Comparison of ENCODE assay signal across 16 cellular contexts in genomic region chr3:103949690-103950089, GRCh38.
DNase-seq lines count a peak whose midpoint lies in the region; ATAC-seq and TF ChIP-seq lines count a peak whose summit lies in the region.
"Had no signal": no experiment of that assay in that cellular context is flagged by ENCODE, and none has a peak within 500 bp of the region (broad histone marks: within the 10 kb centered on the region; RNA-seq: fewer than 3 reads in every experiment).

No MANE protein-coding gene starts in this region.

- H3K4me1 ChIP-seq in foreskin keratinocyte, result no peaks in the 10 kb centered on the region
- H3K4me1 ChIP-seq: BE2C, Peyer's patch, SJCRH30 had no signal

- TF ChIP-seq CTCF in foreskin keratinocyte (conservative IDR thresholded peaks at IDR 0.05) (no peak), progenitor cell of endocrine pancreas (IDR thresholded peaks at IDR 0.05; ENCODE audit: unreplicated experiment) (no peak)

- no peaks in the 10 kb centered on the region for H3K9me3 Mint-ChIP-seq in progenitor cell of endocrine pancreas (ENCODE audit: low read depth)

- no peaks in the 10 kb centered on the region for H3K27me3 ChIP-seq in foreskin keratinocyte
- H3K27me3 ChIP-seq: BE2C, Peyer's patch, SJCRH30 had no signal

- ATAC-seq in foreskin keratinocyte, result peak; percentile 38

- no peak overlapping the region for H3K27ac ChIP-seq in foreskin keratinocyte
- H3K27ac ChIP-seq: Peyer's patch, SJCRH30 had no signal

- no peaks in the 10 kb centered on the region for H3K27me3 Mint-ChIP-seq in progenitor cell of endocrine pancreas

- POLR2A ChIA-PET in HEK293T (lab: Yijun Ruan, JAX), result no interaction called here

- DNase-seq in A172 (ENCODE audit: low spot score) (peak; percentile 15), HEK293T (ENCODE audit: extremely low spot score) (no peak), NCI-H69 (lab: John Stamatoyannopoulos, UW) (peak; percentile 43), foreskin keratinocyte (peak in 1 of 2 donors; percentile 25), progenitor cell of endocrine pancreas (ENCODE audit: low spot score, unreplicated experiment) (no peak), superior temporal gyrus (ENCODE audit: extremely low spot score) (no peak), Kasumi-1 (lab: John Stamatoyannopoulos, UW) (no peak)
- DNase-seq: BE2C, EL, KG1, NCI-H1930, NCI-H345, NCI-H524, NCI-H82, Peyer's patch, SJCRH30 had no signal

- no peak overlapping the region for H3K4me3 Mint-ChIP-seq in progenitor cell of endocrine pancreas (ENCODE audit: low read depth)

- H3K36me3 Mint-ChIP-seq in progenitor cell of endocrine pancreas (ENCODE audit: insufficient read depth), result no peaks in the 10 kb centered on the region

- H3K27ac Mint-ChIP-seq in progenitor cell of endocrine pancreas, result no peak overlapping the region

- no peaks in the 10 kb centered on the region for H3K4me1 Mint-ChIP-seq in progenitor cell of endocrine pancreas (ENCODE audit: low read depth)

- CTCF ChIA-PET in HEK293T (lab: Yijun Ruan, JAX), result no interaction called here

TF ChIP-seq in HEK293T, 16 proteins besides CTCF, POLR2A, EP300 and RAD21:
- TF ChIP-seq PKNOX1 (IDR thresholded peaks at IDR 0.05), result peak; percentile 43
- TF ChIP-seq ELF4 (IDR thresholded peaks at IDR 0.05), result no peak
TF ChIP-seq in HEK293T: peak in this region for 1.

Comparison
In these comparisons a context has a peak if more than half of its experiments do, and no peak if none do; other contexts are left out.
1. DNase-seq: peak in A172 (single experiment) and NCI-H69 (single experiment); none in HEK293T (single experiment), progenitor cell of endocrine pancreas (single experiment), superior temporal gyrus (single experiment) and Kasumi-1 (0 of 2).